Comparison of ENCODE assay signal across 10 cellular contexts in genomic region chr6:46704562-46704961, GRCh38. TPM values are rescaled to one million over a fixed set of nuclear protein-coding genes. Genes with fewer than 3 reads are reported as not detected.
DNase-seq lines count a peak whose midpoint lies in the region; ATAC-seq and TF ChIP-seq lines count a peak whose summit lies in the region.
"Had no signal": no experiment of that assay in that cellular context is flagged by ENCODE, and none has a peak within 500 bp of the region (broad histone marks: within the 10 kb centered on the region; RNA-seq: fewer than 3 reads in every experiment).

No MANE protein-coding gene starts in this region.

- no peaks in the 10 kb centered on the region for H4K20me1 ChIP-seq in smooth muscle cell (ENCODE audit: low read depth)

- H3F3A ChIP-seq in smooth muscle cell (ENCODE audit: low read depth), result no peaks in the 10 kb centered on the region

- H3K4me2 ChIP-seq in smooth muscle cell, result no peak overlapping the region

- no peaks in the 10 kb centered on the region for H3K79me2 ChIP-seq in smooth muscle cell (ENCODE audit: low read depth)

- H3K9me3 ChIP-seq in body of pancreas (no peaks in the 10 kb centered on the region), smooth muscle cell (replicated peaks; ENCODE audit: low read depth) (no peaks in the 10 kb centered on the region)

- 2 to 5% methylated on average over 3 of the region's 3 CpGs for WGBS in body of pancreas, 2 donors
- WGBS in smooth muscle cell (ENCODE audit: low lambda C conversion rate), result 56% methylated on average over 3 of the region's 3 CpGs

- ATAC-seq in body of pancreas (no peak), HG03095 (IDR thresholded peaks at IDR 0.05; ENCODE audit: unreplicated experiment) (no peak)
- ATAC-seq: K562 had no signal

- no peak for TF ChIP-seq POLR2A in body of pancreas (IDR thresholded peaks at IDR 0.05)

- H3K4me3 ChIP-seq in body of pancreas (no peak overlapping the region), smooth muscle cell (no peak overlapping the region)
- H3K4me3 ChIP-seq: K562 had no signal

- H3K36me3 ChIP-seq in body of pancreas (replicated peaks in 1 of 2; ENCODE audit: insufficient read depth in 1 of 2, low read depth in 2 of 2) (no peaks in the 10 kb centered on the region), smooth muscle cell (ENCODE audit: low read depth) (no peaks in the 10 kb centered on the region)

- H3K27ac ChIP-seq in body of pancreas (no peak overlapping the region), smooth muscle cell (ENCODE audit: low read depth) (no peak overlapping the region)

- H3K4me1 ChIP-seq in body of pancreas (no peaks in the 10 kb centered on the region), smooth muscle cell (ENCODE audit: low read depth) (no peaks in the 10 kb centered on the region)

- TF ChIP-seq CTCF in body of pancreas (IDR thresholded peaks at IDR 0.05) (peak in 4 of 7 experiments; percentile 10 to 38 (median 33)), smooth muscle cell (IDR thresholded peaks at IDR 0.05; ENCODE audit: borderline replicate concordance, insufficient read depth, poor library complexity, severe bottlenecking) (no peak)

- H3K27me3 ChIP-seq in body of pancreas (no peaks in the 10 kb centered on the region), smooth muscle cell (ENCODE audit: low read depth) (peaks cover 51% of the 10 kb centered on the region)

- intact Hi-C loops in body of pancreas (cut with DNase I), result no loop called here

- H3K9ac ChIP-seq in smooth muscle cell (ENCODE audit: low read depth), result no peak overlapping the region

- peak; percentile 51 for DNase-seq in DMS53 treated with DMSO at 0.1 percent for 48 hours (lab: John Stamatoyannopoulos, UW; ENCODE audit: unreplicated experiment)
- peak; percentile 68 for DNase-seq in M059J (ENCODE audit: low read depth)
- DNase-seq in body of pancreas, result peak in 1 of 4 donors; percentile 10
- DNase-seq in medulla oblongata (ENCODE audit: extremely low spot score), result peak; percentile 48
- no peak for DNase-seq in NCI-H2171 treated with DMSO at 0.1 percent for 48 hours (lab: John Stamatoyannopoulos, UW)
- DNase-seq in GF-D8 (lab: John Stamatoyannopoulos, UW), result no peak
- no peak for DNase-seq in smooth muscle cell (lab: John Stamatoyannopoulos, UW; ENCODE audit: unreplicated experiment)

- H2AFZ ChIP-seq in smooth muscle cell (ENCODE audit: low read depth), result no peak overlapping the region

RNA-seq across cellular contexts. Expression of gene TDRD6, which starts 16.9 kb away (rescaled TPM):
- total RNA-seq in M059J (2014; rRNA removed; shearing (Covaris generic)), result 0.02 TPM in 1 of 2 replicates, not detected in the other
- under 1 TPM; 0.66 to 0.78 TPM for total RNA-seq in body of pancreas
- total RNA-seq in smooth muscle cell, result under 0.01 TPM in 1 of 2 replicates, not detected in the other
- not detected in 2 replicates for polyA plus RNA-seq in smooth muscle cell
- total RNA-seq: pulmonary artery endothelial cell had no signal

RNA-seq across cellular contexts. Expression of gene PLA2G7, which starts 30.6 kb away (rescaled TPM):
- 0.20 and 0.57 TPM in 2 replicates for total RNA-seq in M059J (2014; rRNA removed; shearing (Covaris generic))
- total RNA-seq in body of pancreas, result under 1 TPM in 1 of 2 donors, not detected in 1; 0.78 TPM
- total RNA-seq in smooth muscle cell, result 0.27 and 1.2 TPM in 2 replicates
- 0.30 and 0.56 TPM in 2 replicates for polyA plus RNA-seq in smooth muscle cell
- total RNA-seq: K562, pulmonary artery endothelial cell had no signal
- polyA plus RNA-seq: K562 had no signal

RNA-seq across cellular contexts. Expression of gene ANKRD66, which starts 42.2 kb away (rescaled TPM):
- total RNA-seq in M059J (2014; rRNA removed; shearing (Covaris generic)), result not detected in 2 replicates
- total RNA-seq in body of pancreas, result not detected
- total RNA-seq in smooth muscle cell, result not detected in 2 replicates
- not detected in 2 replicates for polyA plus RNA-seq in smooth muscle cell
- total RNA-seq: K562, pulmonary artery endothelial cell had no signal
- polyA plus RNA-seq: K562 had no signal

RNA-seq across cellular contexts. Expression of gene SLC25A27, which starts 51.8 kb away (rescaled TPM):
- total RNA-seq in M059J (2014; rRNA removed; shearing (Covaris generic)), result 0.86 and 6.5 TPM in 2 replicates
- total RNA-seq in body of pancreas (10 to 100 TPM; 24.1 to 36.8 TPM), smooth muscle cell (3.7 and 4.9 TPM in 2 replicates)
- 0.22 and 2.9 TPM in 2 replicates for polyA plus RNA-seq in smooth muscle cell
- total RNA-seq: K562 had no signal
- polyA plus RNA-seq: K562 had no signal

RNA-seq across cellular contexts. Expression of gene CYP39A1, which starts 51.9 kb away (rescaled TPM):
- total RNA-seq in M059J (2014; rRNA removed; shearing (Covaris generic)), result 4.5 and 6.2 TPM in 2 replicates
- total RNA-seq in body of pancreas (1 to 10 TPM; 6.0 to 6.3 TPM), smooth muscle cell (0.40 and 2.4 TPM in 2 replicates)
- polyA plus RNA-seq in smooth muscle cell, result 0.63 TPM in 1 of 2 replicates, not detected in the other
- total RNA-seq: K562 had no signal
- polyA plus RNA-seq: K562 had no signal

Comparison
In these comparisons a context has a peak if more than half of its experiments do, and no peak if none do; other contexts are left out.
1. DNase-seq: peak in DMS53 treated with DMSO at 0.1 percent for 48 hours (single experiment), M059J (single experiment) and medulla oblongata (single experiment); none in NCI-H2171 treated with DMSO at 0.1 percent for 48 hours (single experiment), GF-D8 (single experiment) and smooth muscle cell (single experiment).